ENCODE assay signal across 34 cellular contexts in the genomic region with DNA sequence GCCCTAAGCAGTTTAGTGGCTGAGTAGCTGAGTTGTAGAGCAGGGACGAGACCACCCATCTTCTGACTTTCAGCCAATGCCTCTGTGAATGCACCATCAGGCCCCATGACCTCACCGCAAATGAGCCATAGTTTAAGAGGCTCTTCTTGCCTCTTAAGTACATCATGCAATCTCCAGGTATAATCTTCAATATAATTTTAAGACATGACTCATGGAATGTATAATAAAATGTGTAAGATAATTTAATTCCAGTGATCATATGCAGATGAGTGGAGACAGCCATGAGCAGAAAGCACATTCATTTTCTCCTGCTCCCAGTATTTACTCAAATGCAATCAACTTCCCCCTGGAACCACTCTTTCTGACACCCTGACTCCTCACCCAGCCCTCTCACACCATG.
"Had no signal": no experiment of that assay in that cellular context is flagged by ENCODE, and none has a peak within 500 bp of the region (broad histone marks: within the 10 kb centered on the region; RNA-seq: fewer than 3 reads in every experiment).

No MANE protein-coding gene starts in this region.

- H3K27ac Mint-ChIP-seq: activated CD4-positive, alpha-beta memory T cell treated with anti-CD3 and anti-CD28 coated beads for 36 hours; activated CD4-positive, alpha-beta T cell treated with anti-CD3 and anti-CD28 coated beads for 36 hours; activated CD4-positive, alpha-beta T cell treated with anti-CD3 and anti-CD28 coated beads, Interleukin-2, amount 10 ng/mL, durations not matched to agents 24 days and 14 days; activated CD8-positive, alpha-beta memory T cell treated with anti-CD3 and anti-CD28 coated beads, Interleukin-2, amount 10 ng/mL, durations not matched to agents 7 days and 5 days; activated CD8-positive, alpha-beta T cell treated with anti-CD3 and anti-CD28 coated beads, Interleukin-2, amount 10 ng/mL, durations not matched to agents 7 days and 5 days; activated naive CD4-positive, alpha-beta T cell treated with anti-CD3 and anti-CD28 coated beads, Interleukin-2, amount 10 ng/mL, durations not matched to agents 7 days and 5 days; activated naive CD8-positive, alpha-beta T cell; activated T-helper 1 cell treated with anti-CD3 and anti-CD28 coated beads, Interleukin-12 subunit alpha, Interleukin-12 subunit beta, Interleukin-2, Interleukin-4 antibody, amounts not matched to agents 30 ng/mL and 10 ng/mL and 1 ng/mL, durations not matched to agents 14 hours and 24 hours and 36 hours; activated T-helper 2 cell treated with anti-CD3 and anti-CD28 coated beads, Interferon-gamma antibody, Interleukin-2, Interleukin-4, amounts not matched to agents 10 μg/mL and 5 μg/mL and 100 μg/mL, durations not matched to agents 14 hours and 24 hours and 36 hours; effector memory CD8-positive, alpha-beta T cell; T-helper 17 cell; T-helper 2 cell treated with Interferon-gamma antibody and Interleukin-4, amounts not matched to agents 5 μg/mL and 100 μg/mL, for 36 hours had no signal

- DNase-seq: activated CD4-positive, alpha-beta memory T cell treated with anti-CD3 and anti-CD28 coated beads for 36 hours; activated CD4-positive, alpha-beta T cell treated with anti-CD3 and anti-CD28 coated beads for 36 hours; activated CD4-positive, alpha-beta T cell treated with anti-CD3 and anti-CD28 coated beads, Interleukin-2, amount 10 ng/mL, durations not matched to agents 24 days and 14 days; activated CD4-positive, CD25-positive, alpha-beta regulatory T cell; activated CD4-positive, CD25-positive, alpha-beta regulatory T cell treated with anti-CD3 and anti-CD28 coated beads, Interleukin-2, amount 50 U/mL, for 72 hours; activated CD8-positive, alpha-beta memory T cell treated with anti-CD3 and anti-CD28 coated beads, Interleukin-2, amount 10 ng/mL, durations not matched to agents 7 days and 5 days; activated CD8-positive, alpha-beta memory T cell treated with anti-CD3 and anti-CD28 coated beads, Interleukin-2, amount 50 U/mL, for 4 hours; activated CD8-positive, alpha-beta T cell treated with anti-CD3 and anti-CD28 coated beads, Interleukin-2, amount 10 ng/mL, durations not matched to agents 7 days and 5 days; activated effector memory CD4-positive, alpha-beta T cell treated with anti-CD3 and anti-CD28 coated beads, Interleukin-2, amount 50 U/mL, for 16 hours; activated naive CD4-positive, alpha-beta T cell treated with anti-CD3 and anti-CD28 coated beads, Interleukin-2, amount 10 ng/mL, durations not matched to agents 7 days and 5 days; activated T-cell treated with anti-CD3 and anti-CD28 coated beads, Interleukin-2, amount 50 U/mL, for 1 hour; activated T-cell treated with anti-CD3 and anti-CD28 coated beads, Interleukin-2, amount 50 U/mL, for 48 hours; amniotic stem cell; aorta; body of pancreas; caudate nucleus; cortex of kidney; dermis blood vessel endothelial cell; effector CD4-positive, alpha-beta T cell; effector memory CD8-positive, alpha-beta T cell; esophagus squamous epithelium; foreskin melanocyte; T-helper 1 cell; T-helper 17 cell; T1000; WERI-Rb-1 had no signal

- H3K36me3 ChIP-seq: esophagus squamous epithelium, WERI-Rb-1 had no signal

- H3K36me3 Mint-ChIP-seq: activated CD4-positive, alpha-beta memory T cell treated with anti-CD3 and anti-CD28 coated beads for 36 hours; activated CD8-positive, alpha-beta memory T cell treated with anti-CD3 and anti-CD28 coated beads, Interleukin-2, amount 10 ng/mL, durations not matched to agents 7 days and 5 days; activated naive CD4-positive, alpha-beta T cell treated with anti-CD3 and anti-CD28 coated beads, Interleukin-2, amount 10 ng/mL, durations not matched to agents 7 days and 5 days; activated naive CD8-positive, alpha-beta T cell had no signal

- H3K4me3 Mint-ChIP-seq: activated CD4-positive, alpha-beta memory T cell treated with anti-CD3 and anti-CD28 coated beads for 36 hours; activated CD4-positive, alpha-beta T cell treated with anti-CD3 and anti-CD28 coated beads for 36 hours; activated CD4-positive, alpha-beta T cell treated with anti-CD3 and anti-CD28 coated beads, Interleukin-2, amount 10 ng/mL, durations not matched to agents 24 days and 14 days; activated CD8-positive, alpha-beta memory T cell treated with anti-CD3 and anti-CD28 coated beads, Interleukin-2, amount 10 ng/mL, durations not matched to agents 7 days and 5 days; activated CD8-positive, alpha-beta T cell treated with anti-CD3 and anti-CD28 coated beads, Interleukin-2, amount 10 ng/mL, durations not matched to agents 7 days and 5 days; activated naive CD4-positive, alpha-beta T cell treated with anti-CD3 and anti-CD28 coated beads, Interleukin-2, amount 10 ng/mL, durations not matched to agents 7 days and 5 days; activated naive CD8-positive, alpha-beta T cell; activated T-helper 1 cell treated with anti-CD3 and anti-CD28 coated beads, Interleukin-12 subunit alpha, Interleukin-12 subunit beta, Interleukin-2, Interleukin-4 antibody, amounts not matched to agents 30 ng/mL and 10 ng/mL and 1 ng/mL, durations not matched to agents 14 hours and 24 hours and 36 hours; effector memory CD8-positive, alpha-beta T cell; T-helper 17 cell; T-helper 2 cell treated with Interferon-gamma antibody and Interleukin-4, amounts not matched to agents 5 μg/mL and 100 μg/mL, for 36 hours had no signal

- H3K9me3 Mint-ChIP-seq: effector memory CD8-positive, alpha-beta T cell had no signal

- H3K27me3 Mint-ChIP-seq: activated CD4-positive, alpha-beta T cell treated with anti-CD3 and anti-CD28 coated beads for 36 hours; activated naive CD8-positive, alpha-beta T cell had no signal

- H3K9me3 ChIP-seq: body of pancreas, esophagus squamous epithelium had no signal

- H3K27ac ChIP-seq: body of pancreas, epithelial cell of prostate, esophagus squamous epithelium, WERI-Rb-1 had no signal

- H3K4me1 Mint-ChIP-seq: activated CD8-positive, alpha-beta memory T cell treated with anti-CD3 and anti-CD28 coated beads, Interleukin-2, amount 10 ng/mL, durations not matched to agents 7 days and 5 days; T-helper 17 cell had no signal

- H3K4me3 ChIP-seq: body of pancreas, esophagus squamous epithelium had no signal

- ATAC-seq: activated CD4-positive, alpha-beta T cell treated with anti-CD3 and anti-CD28 coated beads for 36 hours; activated CD8-positive, alpha-beta memory T cell treated with anti-CD3 and anti-CD28 coated beads, Interleukin-2, amount 10 ng/mL, durations not matched to agents 7 days and 5 days; activated CD8-positive, alpha-beta T cell treated with anti-CD3 and anti-CD28 coated beads, Interleukin-2, amount 10 ng/mL, durations not matched to agents 7 days and 5 days; body of pancreas; effector memory CD8-positive, alpha-beta T cell; T-helper 17 cell had no signal

- H3K27me3 ChIP-seq: body of pancreas, esophagus squamous epithelium had no signal

- FAIRE-seq: colon, endometrium, endothelial cell of umbilical vein had no signal
